In the genomic region with DNA sequence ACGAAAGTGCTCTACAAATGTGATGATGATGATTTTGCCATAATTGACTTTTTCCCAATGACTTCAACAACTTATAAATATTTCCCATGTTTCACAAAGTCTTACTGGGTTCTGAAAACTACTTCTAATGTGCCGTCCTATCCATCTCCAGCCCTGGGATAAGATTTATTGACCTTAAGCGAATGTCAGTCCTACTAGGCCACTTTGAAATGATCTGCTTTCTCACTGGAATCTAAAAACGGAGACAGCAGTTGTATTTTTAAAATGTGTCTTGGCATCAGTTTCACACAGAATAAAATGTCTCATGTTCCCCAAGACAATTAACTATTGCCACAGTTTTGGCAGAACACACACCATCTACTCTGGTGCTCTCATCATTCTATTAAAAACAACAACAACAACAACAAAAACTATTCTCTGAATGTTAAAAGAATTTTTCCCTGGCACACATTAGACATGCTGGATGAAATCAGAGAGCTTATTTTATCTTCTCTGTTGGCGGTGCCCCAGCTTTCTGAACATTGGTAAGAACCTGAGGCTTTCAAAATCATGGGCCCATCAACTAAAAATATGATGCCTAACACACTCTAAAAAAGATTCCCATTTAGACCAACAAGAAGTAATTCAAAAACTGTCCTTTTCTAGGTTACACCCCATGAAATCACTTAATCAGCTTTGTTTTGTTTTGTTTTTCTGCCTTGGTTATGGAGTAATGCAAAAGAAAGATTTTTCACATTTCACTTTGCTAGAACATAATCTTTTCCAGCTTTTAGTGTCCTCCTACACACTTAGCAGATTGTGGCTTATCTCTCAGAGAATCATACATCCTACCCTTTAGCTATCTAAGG, we compare ENCODE assay signal across 1 cellular context.
TF ChIP-seq lines count a peak whose summit lies in the region.

No MANE protein-coding gene starts in this region.

TF ChIP-seq in endothelial cell of umbilical vein, 7 proteins besides CTCF, POLR2A, EP300 and RAD21:
- TF ChIP-seq GATA2 (IDR thresholded peaks at IDR 0.05; ENCODE audit: insufficient read depth, insufficient read length, low read depth, low read length) (no peak), MYC (IDR thresholded peaks at IDR 0.05; ENCODE audit: low read depth, low read length) (no peak), FOS (IDR thresholded peaks at IDR 0.05; ENCODE audit: borderline replicate concordance, insufficient read depth, low read length) (no peak), EZH2 (IDR thresholded peaks at IDR 0.05; ENCODE audit: borderline replicate concordance, low read depth, low read length, severe bottlenecking) (no peak), JUN (IDR thresholded peaks at IDR 0.05; ENCODE audit: borderline replicate concordance, insufficient read depth, insufficient read length, low read depth) (no peak), POLR2AphosphoS5 (IDR thresholded peaks at IDR 0.05; ENCODE audit: insufficient read depth, low read depth, low read length) (no peak)
- TF ChIP-seq, protein P1, sequence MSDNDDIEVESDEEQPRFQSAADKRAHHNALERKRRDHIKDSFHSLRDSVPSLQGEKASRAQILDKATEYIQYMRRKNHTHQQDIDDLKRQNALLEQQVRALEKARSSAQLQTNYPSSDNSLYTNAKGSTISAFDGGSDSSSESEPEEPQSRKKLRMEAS (IDR thresholded peaks at IDR 0.05; ENCODE audit: insufficient read depth, insufficient read length), result no peak
